Comparison of ENCODE assay signal across 15 cellular contexts in genomic region chr13:72290962-72291681, GRCh38.
DNase-seq lines count a peak whose midpoint lies in the region; ATAC-seq and TF ChIP-seq lines count a peak whose summit lies in the region.
"Had no signal": no experiment of that assay in that cellular context is flagged by ENCODE, and none has a peak within 500 bp of the region (broad histone marks: within the 10 kb centered on the region; RNA-seq: fewer than 3 reads in every experiment).

No MANE protein-coding gene starts in this region.

- H2BK20ac ChIP-seq in H9 (ENCODE audit: low read depth, low read length, poor library complexity, severe bottlenecking) = no peak overlapping the region

- no peak overlapping the region for H3K23ac ChIP-seq in H9 (ENCODE audit: insufficient read length, low read depth, low read length)
- no peak overlapping the region for H3K23ac ChIP-seq in neuronal stem cell (ENCODE audit: low read depth, low read length, poor library complexity)

- H2BK12ac ChIP-seq in H9 (ENCODE audit: insufficient read length, low read depth, low read length) (no peak overlapping the region), neuronal stem cell (ENCODE audit: low read length) (no peak overlapping the region)

- H3K4me1 Mint-ChIP-seq in H9 = peaks cover 12 to 18% of the 10 kb centered on the region in 2 experiments
- H3K4me1 Mint-ChIP-seq in endodermal cell = no peaks in the 10 kb centered on the region
- H3K4me1 Mint-ChIP-seq in endothelial cell (ENCODE audit: unreplicated experiment) = peaks cover 23% of the 10 kb centered on the region

- H4K8ac ChIP-seq in H9 (replicated peaks; ENCODE audit: insufficient read length, low read depth, low read length) (no peak overlapping the region), neuronal stem cell (ENCODE audit: low read depth, low read length) (no peak overlapping the region)

- POLR2A ChIA-PET in PC-3 (lab: Charles Lee; ENCODE audit: unreplicated experiment) = no interaction called here

- H3K9ac ChIP-seq in H9 (ENCODE audit: extremely low read depth, insufficient read length, low read length) = no peak overlapping the region
- no peak overlapping the region for H3K9ac ChIP-seq in PC-3 (ENCODE audit: low read length)
- no peak overlapping the region for H3K9ac ChIP-seq in endodermal cell (ENCODE audit: extremely low read depth, low read length, poor library complexity, severe bottlenecking)
- no peak overlapping the region for H3K9ac ChIP-seq in neuronal stem cell (ENCODE audit: low read depth, low read length, poor library complexity)
- H3K9ac ChIP-seq: parathyroid adenoma had no signal

- H3K56ac ChIP-seq in H9 (ENCODE audit: insufficient read length, low read depth, low read length) = no peak overlapping the region

- no peak overlapping the region for H2BK5ac ChIP-seq in H9 (ENCODE audit: insufficient read length, low read length)
- no peak overlapping the region for H2BK5ac ChIP-seq in neuronal stem cell (ENCODE audit: low read length)

- no peaks in the 10 kb centered on the region for H3K23me2 ChIP-seq in H9 (ENCODE audit: insufficient read length, low read depth, low read length, poor library complexity, severe bottlenecking)

- no peak overlapping the region for H3K27ac ChIP-seq in H9 (ENCODE audit: insufficient read length, low read depth, low read length)
- H3K27ac ChIP-seq in PC-3 (ENCODE audit: low read length) = 0 out of 2 replicates have a peak overlapping the region, but pooled peaks have one; percentile 9
- H3K27ac ChIP-seq in endodermal cell (ENCODE audit: low read depth, low read length) = no peak overlapping the region
- no peak overlapping the region for H3K27ac ChIP-seq in neuronal stem cell (replicated peaks; ENCODE audit: low read length)
- H3K27ac ChIP-seq: dorsolateral prefrontal cortex, parathyroid adenoma, upper lobe of left lung had no signal

- no peak overlapping the region for H3K4ac ChIP-seq in H9 (ENCODE audit: low read depth, low read length)
- no peak overlapping the region for H3K4ac ChIP-seq in neuronal stem cell (ENCODE audit: low read length)

- H3K14ac ChIP-seq in H9 (ENCODE audit: insufficient read depth, low read length) = no peak overlapping the region
- H3K14ac ChIP-seq in neuronal stem cell (ENCODE audit: low read length) = no peak overlapping the region

- no peak overlapping the region for H3K4me2 ChIP-seq in H9 (ENCODE audit: insufficient read depth, insufficient read length, low read length)
- no peak overlapping the region for H3K4me2 ChIP-seq in PC-3 (ENCODE audit: low read length)
- H3K4me2 ChIP-seq in neuronal stem cell (ENCODE audit: insufficient read depth, low read length, poor library complexity, severe bottlenecking) = no peak overlapping the region

- H3K79me2 ChIP-seq in H9 (ENCODE audit: insufficient read depth, low read length) (no peaks in the 10 kb centered on the region), PC-3 (ENCODE audit: low read length) (no peaks in the 10 kb centered on the region)
- H3K79me2 ChIP-seq: parathyroid adenoma had no signal

- H3K9me3 Mint-ChIP-seq in H9 (peaks cover 4 to 10% of the 10 kb centered on the region in 2 experiments), endodermal cell (peaks cover 4% of the 10 kb centered on the region), endothelial cell (ENCODE audit: unreplicated experiment) (no peaks in the 10 kb centered on the region)

- DNase-seq in H9 (peak; percentile 47), PC-3 (peak; percentile 81), endodermal cell (peak; percentile 56), neuronal stem cell (ENCODE audit: low spot score) (no peak), endothelial cell (ENCODE audit: low spot score) (no peak), SKM-1 treated with dmso at 0.1 percent for 144 hours (lab: John Stamatoyannopoulos, UW; ENCODE audit: unreplicated experiment) (no peak), DMS 273 treated with DMSO at 0.1 percent for 48 hours (lab: John Stamatoyannopoulos, UW) (no peak)
- DNase-seq: activated CD4-positive, CD25-positive, alpha-beta regulatory T cell treated with anti-CD3 and anti-CD28 coated beads, Interleukin-2, amount 50 U/mL, for 72 hours; activated gamma-delta T cell; Caco-2; dorsolateral prefrontal cortex; NCI-H1092 treated with DMSO at 0.1 percent for 48 hours; upper lobe of left lung had no signal

- H3K4me3 ChIP-seq in PC-3 (ENCODE audit: low read length) = no peak overlapping the region
- no peak overlapping the region for H3K4me3 ChIP-seq in endodermal cell (ENCODE audit: low read length)
- no peak overlapping the region for H3K4me3 ChIP-seq in neuronal stem cell (ENCODE audit: low read length in 2 of 2)
- H3K4me3 ChIP-seq: dorsolateral prefrontal cortex, upper lobe of left lung had no signal

- H4K91ac ChIP-seq in H9 (ENCODE audit: insufficient read length, low read depth, low read length) (no peak overlapping the region), neuronal stem cell (ENCODE audit: low read depth, low read length, poor library complexity) (no peak overlapping the region)

- H3K27me3 ChIP-seq in H9 (ENCODE audit: insufficient read depth, low read length) = no peaks in the 10 kb centered on the region
- H3K27me3 ChIP-seq in PC-3 (ENCODE audit: low read length) = no peaks in the 10 kb centered on the region
- no peaks in the 10 kb centered on the region for H3K27me3 ChIP-seq in endodermal cell (ENCODE audit: control insufficient read depth, insufficient read depth, low read length, poor library complexity, severe bottlenecking)
- no peaks in the 10 kb centered on the region for H3K27me3 ChIP-seq in neuronal stem cell (ENCODE audit: control insufficient read depth in 3 of 3, insufficient read depth in 3 of 3, low read depth in 1 of 3, low read length in 3 of 3)
- H3K27me3 ChIP-seq: dorsolateral prefrontal cortex, upper lobe of left lung had no signal

- no peak overlapping the region for H3K18ac ChIP-seq in H9 (ENCODE audit: insufficient read length, low read depth, low read length)
- no peak overlapping the region for H3K18ac ChIP-seq in neuronal stem cell (ENCODE audit: low read length)

- peaks cover 0 to 14% (median 4%) of the 10 kb centered on the region in 3 experiments; a peak in 6 of 7 replicates for H3K36me3 Mint-ChIP-seq in H9 (ENCODE audit: insufficient read depth in 1 of 3, low read depth in 3 of 3)
- H3K36me3 Mint-ChIP-seq in endodermal cell (ENCODE audit: low read depth) = peaks cover 2% of the 10 kb centered on the region
- H3K36me3 Mint-ChIP-seq in endothelial cell (ENCODE audit: low read depth, unreplicated experiment) = peaks cover 3% of the 10 kb centered on the region

- H2AK5ac ChIP-seq in H9 (ENCODE audit: insufficient read length, low read length) (no peak overlapping the region), neuronal stem cell (ENCODE audit: low read depth, low read length) (no peak overlapping the region)

- H3K27me3 Mint-ChIP-seq in H9 (ENCODE audit: low read depth) (no peaks in the 10 kb centered on the region), endodermal cell (ENCODE audit: insufficient read depth) (no peaks in the 10 kb centered on the region), endothelial cell (ENCODE audit: unreplicated experiment) (peaks cover 6% of the 10 kb centered on the region)

- no peak overlapping the region for H2BK120ac ChIP-seq in H9 (ENCODE audit: low read depth, low read length, poor library complexity, severe bottlenecking)
- H2BK120ac ChIP-seq in neuronal stem cell (ENCODE audit: low read depth, low read length) = no peak overlapping the region

- H3K27ac Mint-ChIP-seq in H9 = peak overlapping the region in 2 of 3 experiments; percentile 48 to 54; a peak in 3 of 7 replicates
- no peak overlapping the region for H3K27ac Mint-ChIP-seq in endodermal cell
- H3K27ac Mint-ChIP-seq in endothelial cell (ENCODE audit: unreplicated experiment) = no peak overlapping the region

- H3K9me3 ChIP-seq in H9 (ENCODE audit: control insufficient read depth, low read depth, low read length) (no peaks in the 10 kb centered on the region), PC-3 (ENCODE audit: low read length) (no peaks in the 10 kb centered on the region), endodermal cell (ENCODE audit: control insufficient read depth, low read length) (no peaks in the 10 kb centered on the region), neuronal stem cell (replicated peaks in 1 of 2; ENCODE audit: control insufficient read depth in 2 of 2, insufficient read depth in 1 of 2, low read depth in 1 of 2, low read length in 2 of 2) (peaks cover 0 to 8% of the 10 kb centered on the region in 2 donors)
- H3K9me3 ChIP-seq: Caco-2, upper lobe of left lung had no signal

- H4K20me1 ChIP-seq in H9 (ENCODE audit: control insufficient read depth, insufficient read depth, insufficient read length) (no peaks in the 10 kb centered on the region), PC-3 (ENCODE audit: low read length) (no peaks in the 10 kb centered on the region)

- no TSS peak for BruUV-seq in PC-3 (replicated peaks; lab: Mats Ljungman, UMichigan)

- TF ChIP-seq CTCF in H9 (conservative IDR thresholded peaks at IDR 0.05) = no peak
- TF ChIP-seq CTCF in PC-3 (conservative IDR thresholded peaks at IDR 0.05; ENCODE audit: low read depth, low read length) = no peak
- TF ChIP-seq CTCF in endodermal cell (conservative IDR thresholded peaks at IDR 0.05) = no peak
- TF ChIP-seq CTCF in endothelial cell (IDR thresholded peaks at IDR 0.05; ENCODE audit: unreplicated experiment) = no peak

- no peak overlapping the region for H3T11ph ChIP-seq in H9 (ENCODE audit: low read length)

- H3K4me1 ChIP-seq in H9 (ENCODE audit: insufficient read depth, low read length) = peaks cover 6% of the 10 kb centered on the region; the same call in 1 of the 2 replicates
- peaks cover 17% of the 10 kb centered on the region for H3K4me1 ChIP-seq in PC-3 (ENCODE audit: insufficient read depth, low read length)
- no peaks in the 10 kb centered on the region for H3K4me1 ChIP-seq in endodermal cell (ENCODE audit: control insufficient read depth, insufficient read depth, low read length)
- H3K4me1 ChIP-seq in neuronal stem cell (ENCODE audit: control insufficient read depth in 2 of 2, insufficient read depth in 1 of 2, low read depth in 1 of 2, low read length in 2 of 2) = peaks cover 0 to 2% of the 10 kb centered on the region in 2 donors
- H3K4me1 ChIP-seq: Caco-2, parathyroid adenoma had no signal

- no peaks in the 10 kb centered on the region for H3K9me2 ChIP-seq in PC-3 (replicated peaks; ENCODE audit: low read length)

- H4K5ac ChIP-seq in H9 (ENCODE audit: insufficient read length, low read depth, low read length) = no peak overlapping the region

- peak; percentile 88 for ATAC-seq in PC-3
- no peak for ATAC-seq in HG02678 (IDR thresholded peaks at IDR 0.05; ENCODE audit: unreplicated experiment)

- H3K4me3 Mint-ChIP-seq in H9 (no peak overlapping the region), endodermal cell (no peak overlapping the region), endothelial cell (ENCODE audit: unreplicated experiment) (no peak overlapping the region)

- H2AFZ ChIP-seq in H9 (ENCODE audit: low read length) (no peak overlapping the region), PC-3 (ENCODE audit: low read length) (no peak overlapping the region), neuronal stem cell (ENCODE audit: low read length) (peak overlapping the region; percentile 51)
- H2AFZ ChIP-seq: parathyroid adenoma had no signal

- H3K36me3 ChIP-seq in PC-3 (ENCODE audit: low read depth, low read length) = no peaks in the 10 kb centered on the region
- H3K36me3 ChIP-seq in endodermal cell (ENCODE audit: control insufficient read depth, insufficient read depth, low read length) = no peaks in the 10 kb centered on the region
- H3K36me3 ChIP-seq in neuronal stem cell (replicated peaks in 1 of 2; ENCODE audit: control insufficient read depth in 2 of 2, insufficient read depth in 2 of 2, low read length in 2 of 2) = no peaks in the 10 kb centered on the region
- H3K36me3 ChIP-seq: upper lobe of left lung had no signal

- H3K79me1 ChIP-seq in H9 (ENCODE audit: insufficient read depth, low read depth, low read length, poor library complexity, severe bottlenecking) (no peaks in the 10 kb centered on the region), neuronal stem cell (ENCODE audit: low read depth, low read length) (no peaks in the 10 kb centered on the region)

- CTCF ChIA-PET in PC-3 (lab: Charles Lee) = no interaction called here

- H2BK15ac ChIP-seq in H9 (ENCODE audit: low read depth, low read length) = no peak overlapping the region
- H2BK15ac ChIP-seq in neuronal stem cell (ENCODE audit: low read length) = no peak overlapping the region

- intact Hi-C loops in PC-3 (cut with micrococcal nuclease) = no loop called here

- H3F3A ChIP-seq in PC-3 (ENCODE audit: low read length, unreplicated experiment) = no peaks in the 10 kb centered on the region

Comparison
In these comparisons a context has a peak if more than half of its experiments do, and no peak if none do; other contexts are left out.
1. DNase-seq: peak in H9 (single experiment), PC-3 (single experiment) and endodermal cell (single experiment); none in neuronal stem cell (single experiment), endothelial cell (single experiment), SKM-1 treated with dmso at 0.1 percent for 144 hours (single experiment) and DMS 273 treated with DMSO at 0.1 percent for 48 hours (single experiment).
2. H3K27ac Mint-ChIP-seq: peak in H9 (2 of 3); none in endodermal cell (single experiment) and endothelial cell (single experiment).